Comparison of ENCODE assay signal across 9 cellular contexts in the genomic region with DNA sequence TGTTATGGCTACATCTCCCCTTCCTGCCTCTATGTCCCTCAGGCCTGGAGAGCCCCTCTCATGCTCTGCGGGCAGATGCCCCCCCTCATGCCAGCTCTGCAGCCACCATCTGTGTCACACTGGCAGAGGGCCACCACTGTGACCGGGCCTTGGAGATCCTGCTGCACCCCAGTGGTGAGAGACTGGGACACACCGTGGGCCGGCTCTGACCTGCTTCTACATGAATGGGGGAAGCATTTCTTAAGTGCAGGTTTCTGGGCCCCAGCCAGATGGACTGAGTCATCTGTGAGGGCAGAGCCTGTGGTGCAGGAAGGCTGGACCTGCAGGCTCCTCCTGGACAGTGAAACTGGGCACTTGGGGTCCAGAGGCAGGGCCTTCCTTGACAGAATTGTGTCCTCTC. TPM values are rescaled to one million over a fixed set of nuclear protein-coding genes. Genes with fewer than 3 reads are reported as not detected.
DNase-seq lines count a peak whose midpoint lies in the region; ATAC-seq, FAIRE-seq and TF ChIP-seq lines count a peak whose summit lies in the region.
"Had no signal": no experiment of that assay in that cellular context is flagged by ENCODE, and none has a peak within 500 bp of the region (broad histone marks: within the 10 kb centered on the region; RNA-seq: fewer than 3 reads in every experiment).

No MANE protein-coding gene starts in this region.

- H3K9ac ChIP-seq in HepG2 (ENCODE audit: insufficient read depth, low read depth, low read length) = no peak overlapping the region

- POLR2A ChIA-PET in HepG2 (lab: Yijun Ruan, JAX) = no interaction called here

- peak overlapping the region; percentile 84 for H3K27ac Mint-ChIP-seq in glutamatergic neuron (ENCODE audit: unreplicated experiment)

- no CpG with 5 or more reads among the region's 4 CpGs for WGBS in HepG2 (ENCODE audit: low lambda C conversion rate)
- WGBS in right lobe of liver (ENCODE audit: insufficient coverage, low coverage, low lambda C conversion rate, missing lambda C conversion rate) = 33% methylated on average over 2 of the region's 4 CpGs

- intact Hi-C loops in HepG2 (cut with micrococcal nuclease; ENCODE audit: unreplicated experiment) = no loop called here
- intact Hi-C loops in right lobe of liver (cut with DNase I) = no loop called here

- CTCF ChIA-PET in HepG2 (lab: Yijun Ruan, JAX; ENCODE audit: low intra/inter-chr PET ratio, low total read pairs) = no interaction called here

- no peak for TF ChIP-seq POLR2A in HepG2 (IDR thresholded peaks at IDR 0.05; ENCODE audit: insufficient read depth in 1 of 2, low read depth in 2 of 2, low read length in 2 of 2)
- no peak for TF ChIP-seq POLR2A in right lobe of liver (IDR thresholded peaks at IDR 0.05)

- no peak for TF ChIP-seq RAD21 in HepG2 (CRISPR knock-in tag; IDR thresholded peaks at IDR 0.05)

- H3K4me2 ChIP-seq in HepG2 (ENCODE audit: low read depth, low read length) = no peak overlapping the region

- H3K27me3 ChIP-seq in HepG2 (ENCODE audit: control insufficient read depth in 1 of 2, insufficient read depth in 2 of 2, low read length in 2 of 2) = peaks cover 16 to 81% of the 10 kb centered on the region in 2 experiments; a peak in 4 of 5 replicates
- H3K27me3 ChIP-seq in right lobe of liver = peaks cover 0 to 24% of the 10 kb centered on the region in 2 donors

- ATAC-seq in HepG2 (peak; percentile 25), right lobe of liver (no peak), GM19397 (IDR thresholded peaks at IDR 0.05; ENCODE audit: unreplicated experiment) (no peak)

- peaks cover 4% of the 10 kb centered on the region for H3K36me3 Mint-ChIP-seq in glutamatergic neuron (ENCODE audit: unreplicated experiment)

- peaks cover 17% of the 10 kb centered on the region for H3K27me3 Mint-ChIP-seq in glutamatergic neuron (ENCODE audit: unreplicated experiment)

- no peak overlapping the region for H3K4me3 ChIP-seq in HepG2 (replicated peaks in 1 of 3; ENCODE audit: insufficient read depth in 1 of 3, low read depth in 2 of 3, low read length in 3 of 3)
- H3K4me3 ChIP-seq in right lobe of liver = no peak overlapping the region

- H3K36me3 ChIP-seq in HepG2 (replicated peaks in 1 of 2; ENCODE audit: control insufficient read depth in 1 of 2, insufficient read depth in 2 of 2, low read length in 2 of 2) (no peaks in the 10 kb centered on the region), right lobe of liver (no peaks in the 10 kb centered on the region)

- H4K20me1 ChIP-seq in HepG2 (ENCODE audit: insufficient read depth, low read length) = no peaks in the 10 kb centered on the region

- no peak overlapping the region for H2AFZ ChIP-seq in HepG2 (ENCODE audit: low read length)

- DNase-seq in HepG2 (ENCODE audit: low spot score) = peak; percentile 25
- DNase-seq in right lobe of liver = no peak
- peak; percentile 83 for DNase-seq in SW480 (ENCODE audit: low spot score)
- DNase-seq in glutamatergic neuron = no peak
- no peak for DNase-seq in germinal center (ENCODE audit: low spot score)
- DNase-seq in NCI-H345 treated with DMSO at 0.1 percent for 48 hours (lab: John Stamatoyannopoulos, UW; ENCODE audit: unreplicated experiment) = no peak
- DNase-seq in NK-92 treated with Interleukin-12 subunit alpha and Interleukin-12 subunit beta, amount 100 ng/mL, for 24 hours (lab: John Stamatoyannopoulos, UW) = no peak

- H3K4me1 ChIP-seq in HepG2 (ENCODE audit: insufficient read depth, low read length) (peaks cover 11% of the 10 kb centered on the region; the same call in 1 of the 2 replicates), right lobe of liver (peaks cover 0 to 17% (median 3%) of the 10 kb centered on the region in 4 donors)

- peak overlapping the region; percentile 68 for H3K4me3 Mint-ChIP-seq in glutamatergic neuron (ENCODE audit: unreplicated experiment)

- H3K79me2 ChIP-seq in HepG2 (ENCODE audit: insufficient read depth, low read length) = no peaks in the 10 kb centered on the region

- no peak overlapping the region for H3K27ac ChIP-seq in HepG2 (ENCODE audit: extremely low read length, insufficient read depth, low read length)
- H3K27ac ChIP-seq in right lobe of liver = no peak overlapping the region

- peaks cover 34% of the 10 kb centered on the region for H3K4me1 Mint-ChIP-seq in glutamatergic neuron (ENCODE audit: low read depth, unreplicated experiment)

- no TSS peak for BruUV-seq in HepG2 (replicated peaks; lab: Mats Ljungman, UMichigan)

- in situ Hi-C loops in HepG2 (cut with HindIII; ENCODE audit: extremely low pct_ligation_motif_present, low pct_unique_long_range_greater_than_20kb) = loop anchor here (5.0 kb wide), 1 partner anchor 337 kb away; no protein-coding TSS in a partner anchor

- H3K9me3 ChIP-seq in HepG2 (ENCODE audit: low read length) = no peaks in the 10 kb centered on the region
- no peaks in the 10 kb centered on the region for H3K9me3 ChIP-seq in right lobe of liver

- no peak for TF ChIP-seq EP300 in HepG2 (IDR thresholded peaks at IDR 0.05; ENCODE audit: low read depth in 2 of 2, low read length in 2 of 2)
- no peak for TF ChIP-seq EP300 in HepG2 (CRISPR knock-in tag; IDR thresholded peaks at IDR 0.05; ENCODE audit: borderline replicate concordance)

- no peak; the same call in 1 of the 2 replicates for TF ChIP-seq CTCF in HepG2 (CRISPR knock-in tag; IDR thresholded peaks at IDR 0.05)
- TF ChIP-seq CTCF in right lobe of liver (IDR thresholded peaks at IDR 0.05) = no peak
- TF ChIP-seq CTCF in glutamatergic neuron (IDR thresholded peaks at IDR 0.05; ENCODE audit: partially characterized antibody, unreplicated experiment) = no peak

- peaks cover 24% of the 10 kb centered on the region for H3K9me3 Mint-ChIP-seq in glutamatergic neuron (ENCODE audit: unreplicated experiment)

- FAIRE-seq in HepG2 (lab: Jason Lieb, UNC) = no peak

RNA-seq across cellular contexts. Expression of a gene that starts 4.8 kb away (rescaled TPM):
- total RNA-seq in HepG2 (2016; rRNA removed; fragmentation: Illumina TruSeq; extraction: Trizol) (0.04 TPM in 1 of 2 replicates, not detected in the other), right lobe of liver (under 1 TPM in 3 of 6 experiments, not detected in 3; 0.21 to 0.59 (median 0.25) TPM), glutamatergic neuron (ENCODE audit: unreplicated experiment) (56.5 TPM)
- total RNA-seq in HepG2 (2016; cell fraction: cytosol; rRNA removed; fragmentation: Illumina TruSeq; extraction: Trizol; ENCODE audit: low read depth) = not detected in 2 replicates
- 0.06 TPM in 1 of 2 replicates, not detected in the other for total RNA-seq in HepG2 (2016; cell fraction: insoluble cytoplasmic fraction; rRNA removed; fragmentation: Illumina TruSeq; extraction: Trizol)
- not detected in 2 replicates for total RNA-seq in HepG2 (2016; cell fraction: membrane; rRNA removed; fragmentation: Illumina TruSeq; extraction: Trizol)
- 0.25 TPM in 1 of 2 replicates, not detected in the other for total RNA-seq in HepG2 (2016; cell fraction: nucleus; rRNA removed; fragmentation: Illumina TruSeq; extraction: Trizol)
- 0.03 and 0.04 TPM in 2 replicates for polyA plus RNA-seq in HepG2 (2011; rRNA removed)
- not detected in 2 replicates for polyA plus RNA-seq in HepG2 (2011; cell fraction: cytosol; rRNA removed)
- 0.26 and 0.50 TPM in 2 replicates for polyA plus RNA-seq in HepG2 (2011; cell fraction: nucleus; rRNA removed)
- 0.13 TPM in 1 of 2 replicates, not detected in the other for polyA plus RNA-seq in HepG2 (2012)
- polyA plus RNA-seq in HepG2 (2016; cell fraction: cytosol; fragmentation: Illumina TruSeq; extraction: Trizol; ENCODE audit: low read depth) = not detected in 2 replicates
- polyA plus RNA-seq in HepG2 (2016; cell fraction: insoluble cytoplasmic fraction; fragmentation: Illumina TruSeq; extraction: Trizol; ENCODE audit: low read depth) = 0.07 TPM in 1 of 2 replicates, not detected in the other
- not detected in 2 replicates for polyA plus RNA-seq in HepG2 (2016; cell fraction: membrane; fragmentation: Illumina TruSeq; extraction: Trizol; ENCODE audit: low read depth)
- polyA plus RNA-seq in HepG2 (2016; cell fraction: nucleus; fragmentation: Illumina TruSeq; extraction: Trizol; ENCODE audit: insufficient read depth, low read depth) = 0.18 and 0.64 TPM in 2 replicates
- polyA minus RNA-seq in HepG2 (2011; rRNA and poly(A)+ RNA removed; ENCODE audit: low replicate concordance) = 0.48 and 0.87 TPM in 2 replicates
- not detected in 2 replicates for polyA minus RNA-seq in HepG2 (2011; cell fraction: cytosol; rRNA and poly(A)+ RNA removed)
- not detected in 2 replicates for polyA minus RNA-seq in HepG2 (2011; cell fraction: nucleus; rRNA and poly(A)+ RNA removed)
- total RNA-seq: T-helper 2 cell treated with Interferon-gamma antibody and Interleukin-4, amounts not matched to agents 100 ng/mL and 5 ng/mL, for 36 hours had no signal

RNA-seq across cellular contexts. Expression of a gene that starts 14.5 kb away (rescaled TPM):
- total RNA-seq in HepG2 (2016; rRNA removed; fragmentation: Illumina TruSeq; extraction: Trizol) (28.8 and 46.6 TPM in 2 replicates), right lobe of liver (100 to 1,000 TPM in 2 of 6 experiments, 10 to 100 TPM in 4; 29.3 to 130 (median 35.5) TPM), glutamatergic neuron (ENCODE audit: unreplicated experiment) (26.5 TPM)
- total RNA-seq in HepG2 (2016; cell fraction: cytosol; rRNA removed; fragmentation: Illumina TruSeq; extraction: Trizol; ENCODE audit: low read depth) = 47.3 and 56.1 TPM in 2 replicates
- 27.8 and 43.4 TPM in 2 replicates for total RNA-seq in HepG2 (2016; cell fraction: insoluble cytoplasmic fraction; rRNA removed; fragmentation: Illumina TruSeq; extraction: Trizol)
- total RNA-seq in HepG2 (2016; cell fraction: membrane; rRNA removed; fragmentation: Illumina TruSeq; extraction: Trizol) = 51.4 and 62.8 TPM in 2 replicates
- 46.0 and 52.3 TPM in 2 replicates for total RNA-seq in HepG2 (2016; cell fraction: nucleus; rRNA removed; fragmentation: Illumina TruSeq; extraction: Trizol)
- 57.1 and 63.2 TPM in 2 replicates for polyA plus RNA-seq in HepG2 (2011; rRNA removed)
- 74.6 and 81.8 TPM in 2 replicates for polyA plus RNA-seq in HepG2 (2011; cell fraction: cytosol; rRNA removed)
- polyA plus RNA-seq in HepG2 (2011; cell fraction: nucleus; rRNA removed) = 94.7 and 101 TPM in 2 replicates
- 43.5 and 53.9 TPM in 2 replicates for polyA plus RNA-seq in HepG2 (2012)
- polyA plus RNA-seq in HepG2 (2016; cell fraction: cytosol; fragmentation: Illumina TruSeq; extraction: Trizol; ENCODE audit: low read depth) = 72.7 and 85.7 TPM in 2 replicates
- polyA plus RNA-seq in HepG2 (2016; cell fraction: insoluble cytoplasmic fraction; fragmentation: Illumina TruSeq; extraction: Trizol; ENCODE audit: low read depth) = 39.8 and 50.9 TPM in 2 replicates
- polyA plus RNA-seq in HepG2 (2016; cell fraction: membrane; fragmentation: Illumina TruSeq; extraction: Trizol; ENCODE audit: low read depth) = 95.5 and 96.4 TPM in 2 replicates
- 113 and 119 TPM in 2 replicates for polyA plus RNA-seq in HepG2 (2016; cell fraction: nucleus; fragmentation: Illumina TruSeq; extraction: Trizol; ENCODE audit: insufficient read depth, low read depth)
- polyA minus RNA-seq in HepG2 (2011; rRNA and poly(A)+ RNA removed; ENCODE audit: low replicate concordance) = 275 and 712 TPM in 2 replicates
- polyA minus RNA-seq in HepG2 (2011; cell fraction: cytosol; rRNA and poly(A)+ RNA removed) = 45.2 and 48.1 TPM in 2 replicates
- 80.9 and 81.0 TPM in 2 replicates for polyA minus RNA-seq in HepG2 (2011; cell fraction: nucleus; rRNA and poly(A)+ RNA removed)

RNA-seq across cellular contexts. Expression of a gene that starts 15.2 kb away (rescaled TPM):
- 13.1 and 16.4 TPM in 2 replicates for total RNA-seq in HepG2 (2016; rRNA removed; fragmentation: Illumina TruSeq; extraction: Trizol)
- 3.9 and 4.5 TPM in 2 replicates for total RNA-seq in HepG2 (2016; cell fraction: cytosol; rRNA removed; fragmentation: Illumina TruSeq; extraction: Trizol; ENCODE audit: low read depth)
- total RNA-seq in HepG2 (2016; cell fraction: insoluble cytoplasmic fraction; rRNA removed; fragmentation: Illumina TruSeq; extraction: Trizol) = 14.7 and 16.4 TPM in 2 replicates
- total RNA-seq in HepG2 (2016; cell fraction: membrane; rRNA removed; fragmentation: Illumina TruSeq; extraction: Trizol) = 7.3 and 8.6 TPM in 2 replicates
- total RNA-seq in HepG2 (2016; cell fraction: nucleus; rRNA removed; fragmentation: Illumina TruSeq; extraction: Trizol) = 6.3 and 6.6 TPM in 2 replicates
- polyA plus RNA-seq in HepG2 (2011; rRNA removed) = 14.6 and 15.8 TPM in 2 replicates
- 21.1 and 28.9 TPM in 2 replicates for polyA plus RNA-seq in HepG2 (2011; cell fraction: cytosol; rRNA removed)
- polyA plus RNA-seq in HepG2 (2011; cell fraction: nucleus; rRNA removed) = 9.1 and 9.2 TPM in 2 replicates
- 6.5 and 12.4 TPM in 2 replicates for polyA plus RNA-seq in HepG2 (2012)
- polyA plus RNA-seq in HepG2 (2016; cell fraction: cytosol; fragmentation: Illumina TruSeq; extraction: Trizol; ENCODE audit: low read depth) = 4.8 and 4.9 TPM in 2 replicates
- 17.4 and 17.7 TPM in 2 replicates for polyA plus RNA-seq in HepG2 (2016; cell fraction: insoluble cytoplasmic fraction; fragmentation: Illumina TruSeq; extraction: Trizol; ENCODE audit: low read depth)
- 7.4 and 7.6 TPM in 2 replicates for polyA plus RNA-seq in HepG2 (2016; cell fraction: membrane; fragmentation: Illumina TruSeq; extraction: Trizol; ENCODE audit: low read depth)
- 6.9 and 8.1 TPM in 2 replicates for polyA plus RNA-seq in HepG2 (2016; cell fraction: nucleus; fragmentation: Illumina TruSeq; extraction: Trizol; ENCODE audit: insufficient read depth, low read depth)
- polyA minus RNA-seq in HepG2 (2011; rRNA and poly(A)+ RNA removed; ENCODE audit: low replicate concordance) = 33.3 and 107 TPM in 2 replicates
- 4.6 and 4.7 TPM in 2 replicates for polyA minus RNA-seq in HepG2 (2011; cell fraction: cytosol; rRNA and poly(A)+ RNA removed)
- 7.3 and 9.4 TPM in 2 replicates for polyA minus RNA-seq in HepG2 (2011; cell fraction: nucleus; rRNA and poly(A)+ RNA removed)
- total RNA-seq in right lobe of liver = 10 to 100 TPM in 2 of 6 experiments, 1 to 10 TPM in 4; 4.9 to 19.4 (median 7.1) TPM
- 1.7 TPM for total RNA-seq in glutamatergic neuron (ENCODE audit: unreplicated experiment)

RNA-seq across cellular contexts. Expression of a gene that starts 27.1 kb away (rescaled TPM):
- total RNA-seq in HepG2 (2016; rRNA removed; fragmentation: Illumina TruSeq; extraction: Trizol) = 0.27 TPM in 1 of 2 replicates, not detected in the other
- total RNA-seq in HepG2 (2016; cell fraction: cytosol; rRNA removed; fragmentation: Illumina TruSeq; extraction: Trizol; ENCODE audit: low read depth) = not detected in 2 replicates
- 0.09 and 0.27 TPM in 2 replicates for total RNA-seq in HepG2 (2016; cell fraction: insoluble cytoplasmic fraction; rRNA removed; fragmentation: Illumina TruSeq; extraction: Trizol)
- 0.34 and 0.72 TPM in 2 replicates for total RNA-seq in HepG2 (2016; cell fraction: membrane; rRNA removed; fragmentation: Illumina TruSeq; extraction: Trizol)
- total RNA-seq in HepG2 (2016; cell fraction: nucleus; rRNA removed; fragmentation: Illumina TruSeq; extraction: Trizol) = not detected in 2 replicates
- polyA plus RNA-seq in HepG2 (2011; rRNA removed) = 0.04 and 0.12 TPM in 2 replicates
- 0.07 and 0.08 TPM in 2 replicates for polyA plus RNA-seq in HepG2 (2011; cell fraction: cytosol; rRNA removed)
- 0.09 and 0.16 TPM in 2 replicates for polyA plus RNA-seq in HepG2 (2011; cell fraction: nucleus; rRNA removed)
- polyA plus RNA-seq in HepG2 (2012) = not detected in 2 replicates
- 0.95 and 1.1 TPM in 2 replicates for polyA plus RNA-seq in HepG2 (2016; cell fraction: cytosol; fragmentation: Illumina TruSeq; extraction: Trizol; ENCODE audit: low read depth)
- polyA plus RNA-seq in HepG2 (2016; cell fraction: insoluble cytoplasmic fraction; fragmentation: Illumina TruSeq; extraction: Trizol; ENCODE audit: low read depth) = not detected in 2 replicates
- 1.00 and 1.2 TPM in 2 replicates for polyA plus RNA-seq in HepG2 (2016; cell fraction: membrane; fragmentation: Illumina TruSeq; extraction: Trizol; ENCODE audit: low read depth)
- 0.46 and 0.47 TPM in 2 replicates for polyA plus RNA-seq in HepG2 (2016; cell fraction: nucleus; fragmentation: Illumina TruSeq; extraction: Trizol; ENCODE audit: insufficient read depth, low read depth)
- polyA minus RNA-seq in HepG2 (2011; rRNA and poly(A)+ RNA removed; ENCODE audit: low replicate concordance) = 7.5 TPM in 1 of 2 replicates, not detected in the other
- 0.44 TPM in 1 of 2 replicates, not detected in the other for polyA minus RNA-seq in HepG2 (2011; cell fraction: cytosol; rRNA and poly(A)+ RNA removed)
- not detected in 2 replicates for polyA minus RNA-seq in HepG2 (2011; cell fraction: nucleus; rRNA and poly(A)+ RNA removed)
- total RNA-seq in right lobe of liver = under 1 TPM in 3 of 6 experiments, not detected in 3; 0.21 to 0.42 (median 0.24) TPM
- 14.8 TPM for total RNA-seq in glutamatergic neuron (ENCODE audit: unreplicated experiment)

RNA-seq across cellular contexts. Expression of a gene that starts 41.6 kb away (rescaled TPM):
- total RNA-seq in HepG2 (2016; rRNA removed; fragmentation: Illumina TruSeq; extraction: Trizol) (not detected in 2 replicates), right lobe of liver (not detected), glutamatergic neuron (ENCODE audit: unreplicated experiment) (1.6 TPM)
- not detected in 2 replicates for total RNA-seq in HepG2 (2016; cell fraction: cytosol; rRNA removed; fragmentation: Illumina TruSeq; extraction: Trizol; ENCODE audit: low read depth)
- not detected in 2 replicates for total RNA-seq in HepG2 (2016; cell fraction: insoluble cytoplasmic fraction; rRNA removed; fragmentation: Illumina TruSeq; extraction: Trizol)
- not detected in 2 replicates for total RNA-seq in HepG2 (2016; cell fraction: membrane; rRNA removed; fragmentation: Illumina TruSeq; extraction: Trizol)
- total RNA-seq in HepG2 (2016; cell fraction: nucleus; rRNA removed; fragmentation: Illumina TruSeq; extraction: Trizol) = not detected in 2 replicates
- 0.03 TPM in 1 of 2 replicates, not detected in the other for polyA plus RNA-seq in HepG2 (2011; rRNA removed)
- polyA plus RNA-seq in HepG2 (2011; cell fraction: cytosol; rRNA removed) = not detected in 2 replicates
- polyA plus RNA-seq in HepG2 (2011; cell fraction: nucleus; rRNA removed) = 0.10 and 0.16 TPM in 2 replicates
- not detected in 2 replicates for polyA plus RNA-seq in HepG2 (2012)
- not detected in 2 replicates for polyA plus RNA-seq in HepG2 (2016; cell fraction: cytosol; fragmentation: Illumina TruSeq; extraction: Trizol; ENCODE audit: low read depth)
- not detected in 2 replicates for polyA plus RNA-seq in HepG2 (2016; cell fraction: insoluble cytoplasmic fraction; fragmentation: Illumina TruSeq; extraction: Trizol; ENCODE audit: low read depth)
- polyA plus RNA-seq in HepG2 (2016; cell fraction: membrane; fragmentation: Illumina TruSeq; extraction: Trizol; ENCODE audit: low read depth) = not detected in 2 replicates
- polyA plus RNA-seq in HepG2 (2016; cell fraction: nucleus; fragmentation: Illumina TruSeq; extraction: Trizol; ENCODE audit: insufficient read depth, low read depth) = not detected in 2 replicates
- 0.14 TPM in 1 of 2 replicates, not detected in the other for polyA minus RNA-seq in HepG2 (2011; rRNA and poly(A)+ RNA removed; ENCODE audit: low replicate concordance)
- not detected in 2 replicates for polyA minus RNA-seq in HepG2 (2011; cell fraction: cytosol; rRNA and poly(A)+ RNA removed)
- not detected in 2 replicates for polyA minus RNA-seq in HepG2 (2011; cell fraction: nucleus; rRNA and poly(A)+ RNA removed)
- total RNA-seq: T-helper 2 cell treated with Interferon-gamma antibody and Interleukin-4, amounts not matched to agents 100 ng/mL and 5 ng/mL, for 36 hours had no signal

Comparison
In these comparisons a context has a peak if more than half of its experiments do, and no peak if none do; other contexts are left out.
1. DNase-seq: peak in HepG2 (single experiment) and SW480 (single experiment); none in right lobe of liver (0 of 3), glutamatergic neuron (single experiment), germinal center (single experiment), NCI-H345 treated with DMSO at 0.1 percent for 48 hours (single experiment) and NK-92 treated with Interleukin-12 subunit alpha and Interleukin-12 subunit beta, amount 100 ng/mL, for 24 hours (single experiment).
2. RNA of a gene that starts 4.8 kb away (total RNA-seq): 56.5 TPM in glutamatergic neuron (single experiment); 0.21 to 0.59 TPM in right lobe of liver and 0.04 to 0.25 TPM in HepG2; every median in the first group is over 10 times any median in the second.